Comparison of ENCODE assay signal across 4 cellular contexts in the genomic region with DNA sequence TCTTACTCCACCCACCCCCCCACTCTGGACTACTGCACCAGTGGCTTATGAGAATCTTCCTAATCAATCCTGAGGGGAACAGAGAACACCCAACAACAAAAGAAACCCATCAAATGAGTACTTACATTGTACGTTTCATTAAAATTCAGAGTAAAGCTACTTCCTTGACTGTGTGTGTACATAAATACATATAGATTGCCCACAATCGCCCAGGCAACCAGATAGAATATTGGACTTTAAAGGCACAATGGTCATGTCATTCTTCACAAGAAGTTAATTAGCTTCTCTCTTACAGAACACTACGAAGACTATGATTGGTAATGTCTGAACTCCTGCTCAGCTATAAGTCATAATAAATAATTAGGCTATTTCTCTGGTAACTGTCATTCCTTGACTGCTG. TPM values are rescaled to one million over a fixed set of nuclear protein-coding genes. Genes with fewer than 3 reads are reported as not detected.
"Had no signal": no experiment of that assay in that cellular context is flagged by ENCODE, and none has a peak within 500 bp of the region (broad histone marks: within the 10 kb centered on the region; RNA-seq: fewer than 3 reads in every experiment).

No MANE protein-coding gene starts in this region.

- H3K4me3 ChIP-seq: GM12878 had no signal

- ATAC-seq: GM12878 had no signal

- DNase-seq: GDM1, GF-D8 had no signal

RNA-seq across cellular contexts. Expression of a gene that starts 12.2 kb away (rescaled TPM):
- total RNA-seq: G401 had no signal

RNA-seq across cellular contexts. Expression of a gene that starts 20.2 kb away (rescaled TPM):
- total RNA-seq: G401, GM12878 had no signal
- polyA plus RNA-seq: GM12878 had no signal
